19 cellular contexts compared by ENCODE assay signal in genomic region chr1:16721871-16722641, GRCh38. TPM values are rescaled to one million over a fixed set of nuclear protein-coding genes. Genes with fewer than 3 reads are reported as not detected.
A peak's percentile ranks its signal among the peaks of the same experiment; 100 is the strongest.
DNase-seq lines count a peak whose midpoint lies in the region; ATAC-seq and TF ChIP-seq lines count a peak whose summit lies in the region.
"Had no signal": no experiment of that assay in that cellular context is flagged by ENCODE, and none has a peak within 500 bp of the region (broad histone marks: within the 10 kb centered on the region; RNA-seq: fewer than 3 reads in every experiment).

No MANE protein-coding gene starts in this region.

- peak; percentile 8 for DNase-seq in D341Med (ENCODE audit: low spot score)
- peak; percentile 1 for DNase-seq in ELF-1 (ENCODE audit: low read depth, low spot score)
- DNase-seq in RWPE2 (ENCODE audit: low spot score) = peak; percentile 33
- peak; percentile 39 for DNase-seq in left lobe of liver (ENCODE audit: low spot score)
- DNase-seq in dermis blood vessel endothelial cell = no peak
- no peak for DNase-seq in NCI-H1092 (lab: John Stamatoyannopoulos, UW)
- no peak for DNase-seq in NOMO-1 treated with dmso at 0.1 percent for 144 hours (lab: John Stamatoyannopoulos, UW; ENCODE audit: unreplicated experiment)
- DNase-seq in Right ventricle myocardium inferior (ENCODE audit: missing footprints) = no peak
- DNase-seq: activated CD8-positive, alpha-beta memory T cell treated with anti-CD3 and anti-CD28 coated beads, Interleukin-2, amount 10 ng/mL, durations not matched to agents 7 days and 5 days; activated naive CD8-positive, alpha-beta T cell treated with anti-CD3 and anti-CD28 coated beads, Interleukin-2, amount 50 U/mL, for 24 hours; effector memory CD8-positive, alpha-beta T cell; GDM1; NCI-H2081; nucleus accumbens; stimulated activated naive CD4-positive, alpha-beta T cell; T-helper 9 cell had no signal

- H3K27ac ChIP-seq in RWPE2 (ENCODE audit: poor library complexity, severe bottlenecking) = no peak overlapping the region
- H3K27ac ChIP-seq: body of pancreas had no signal

- intact Hi-C loops in Right ventricle myocardium inferior (cut with DNase I) = no loop called here

- no peak for TF ChIP-seq CTCF in RWPE2 (IDR thresholded peaks at IDR 0.05; ENCODE audit: poor library complexity, severe bottlenecking)

- ATAC-seq in RWPE2 (ENCODE audit: low read depth) = no peak
- ATAC-seq in left lobe of liver = no peak
- ATAC-seq in Right ventricle myocardium inferior = no peak
- ATAC-seq: activated CD8-positive, alpha-beta memory T cell treated with anti-CD3 and anti-CD28 coated beads, Interleukin-2, amount 10 ng/mL, durations not matched to agents 7 days and 5 days; activated naive CD8-positive, alpha-beta T cell treated with anti-CD3 and anti-CD28 coated beads, Interleukin-2, amount 50 U/mL, for 24 hours; body of pancreas; effector memory CD8-positive, alpha-beta T cell had no signal

- no peaks in the 10 kb centered on the region for H3K9me3 ChIP-seq in RWPE2 (ENCODE audit: severe bottlenecking)
- H3K9me3 ChIP-seq: body of pancreas had no signal

- H3K4me1 ChIP-seq in RWPE2 (ENCODE audit: insufficient read depth, poor library complexity, severe bottlenecking) = no peaks in the 10 kb centered on the region

- no peaks in the 10 kb centered on the region for H3K36me3 ChIP-seq in RWPE2 (ENCODE audit: low read depth)

- no peaks in the 10 kb centered on the region for H3K27me3 ChIP-seq in RWPE2 (ENCODE audit: insufficient read depth, poor library complexity, severe bottlenecking)
- H3K27me3 ChIP-seq: body of pancreas had no signal

- no peak overlapping the region for H3K4me3 ChIP-seq in RWPE2 (ENCODE audit: severe bottlenecking)
- H3K4me3 ChIP-seq: body of pancreas, smooth muscle cell had no signal

RNA-seq across cellular contexts. Expression of gene RNU1-4, which starts 18.3 kb away (rescaled TPM):
- 1,159 TPM for total RNA-seq in left lobe of liver
- total RNA-seq in dermis blood vessel endothelial cell = under 0.01 TPM in 2 replicates
- 4,572 TPM for total RNA-seq in Right ventricle myocardium inferior
- total RNA-seq: myocyte had no signal

RNA-seq across cellular contexts. Expression of gene RNU1-3, which starts 55.3 kb away (rescaled TPM):
- total RNA-seq in left lobe of liver = 1,159 TPM
- total RNA-seq in dermis blood vessel endothelial cell = under 0.01 TPM in 2 replicates
- total RNA-seq in Right ventricle myocardium inferior = 4,572 TPM
- total RNA-seq: myocyte had no signal

Comparison
In these comparisons a context has a peak if more than half of its experiments do, and no peak if none do; other contexts are left out.
1. DNase-seq: peak in D341Med (single experiment), ELF-1 (single experiment), RWPE2 (single experiment) and left lobe of liver (single experiment); none in dermis blood vessel endothelial cell (single experiment), NCI-H1092 (single experiment), NOMO-1 treated with dmso at 0.1 percent for 144 hours (single experiment) and Right ventricle myocardium inferior (single experiment).
2. RNA of gene RNU1-4, which starts 18.3 kb away (total RNA-seq): 4,572 TPM in Right ventricle myocardium inferior (single experiment) and 1,159 TPM in left lobe of liver (single experiment); under 0.01 TPM in dermis blood vessel endothelial cell; every median in the first group is over 1,000 times any median in the second.
3. RNA of gene RNU1-3, which starts 55.3 kb away (total RNA-seq): 4,572 TPM in Right ventricle myocardium inferior (single experiment) and 1,159 TPM in left lobe of liver (single experiment); under 0.01 TPM in dermis blood vessel endothelial cell; every median in the first group is over 1,000 times any median in the second.